Comparison of ENCODE assay signal across 16 cellular contexts in genomic region chr6:128554302-128554701, GRCh38. TPM values are rescaled to one million over a fixed set of nuclear protein-coding genes. Genes with fewer than 3 reads are reported as not detected.
DNase-seq lines count a peak whose midpoint lies in the region; ATAC-seq and TF ChIP-seq lines count a peak whose summit lies in the region.
"Had no signal": no experiment of that assay in that cellular context is flagged by ENCODE, and none has a peak within 500 bp of the region (broad histone marks: within the 10 kb centered on the region; RNA-seq: fewer than 3 reads in every experiment).

No MANE protein-coding gene starts in this region.

- no peak overlapping the region for H3K4me3 ChIP-seq in Jurkat, Clone E6-1 (ENCODE audit: low read length)
- H3K4me3 ChIP-seq in cardiac fibroblast (replicated peaks in 1 of 2; ENCODE audit: low read depth in 2 of 2, low read length in 2 of 2) (no peak overlapping the region), prostate gland (no peak overlapping the region)
- H3K4me3 ChIP-seq: coronary artery, GM23338 had no signal

- no peaks in the 10 kb centered on the region for H3K36me3 ChIP-seq in prostate gland

- no peaks in the 10 kb centered on the region for H3K27me3 ChIP-seq in prostate gland (replicated peaks; ENCODE audit: insufficient read depth)

- TF ChIP-seq CTCF in 22Rv1 (IDR thresholded peaks at IDR 0.05): peak; percentile 14; the same call in 1 of the 2 replicates
- peak; percentile 27 for TF ChIP-seq CTCF in cardiac fibroblast (IDR thresholded peaks at IDR 0.05; ENCODE audit: low read depth, low read length)
- TF ChIP-seq CTCF in prostate gland (IDR thresholded peaks at IDR 0.05): peak in 1 of 4 experiments; percentile 41

- peak; percentile 30 for DNase-seq in Jurkat, Clone E6-1 (ENCODE audit: low read depth, low spot score)
- DNase-seq in cardiac fibroblast (ENCODE audit: low read depth in 2 of 2): peak; percentile 37 to 52
- no peak for DNase-seq in left lobe of liver (ENCODE audit: low spot score)
- no peak for DNase-seq in prostate gland (ENCODE audit: low spot score)
- DNase-seq in sciatic nerve (ENCODE audit: low spot score): no peak
- DNase-seq: activated CD4-positive, CD25-positive, alpha-beta regulatory T cell treated with anti-CD3 and anti-CD28 coated beads, Interleukin-2, amount 50 U/mL, for 72 hours; activated effector memory CD4-positive, alpha-beta T cell treated with Interleukin-2 at 50 U/mL for 16 hours; naive B cell; NCI-H226; stimulated activated naive CD8-positive, alpha-beta T cell treated with anti-CD3 and anti-CD28 coated beads, Interleukin-15, Interleukin-2, amounts not matched to agents 100 U/mL and 50 U/mL, for 24 hours had no signal

- ATAC-seq in left lobe of liver (peak; percentile 79), GM21786 (IDR thresholded peaks at IDR 0.05; ENCODE audit: unreplicated experiment) (no peak), GM21526 (IDR thresholded peaks at IDR 0.05; ENCODE audit: low FRiP score, unreplicated experiment) (no peak), sciatic nerve (no peak)
- ATAC-seq: GM23338; stimulated activated naive CD8-positive, alpha-beta T cell treated with anti-CD3 and anti-CD28 coated beads, Interleukin-15, Interleukin-2, amounts not matched to agents 100 U/mL and 50 U/mL, for 24 hours had no signal

- no peak overlapping the region for H3K27ac ChIP-seq in 22Rv1
- no peak overlapping the region for H3K27ac ChIP-seq in prostate gland
- H3K27ac ChIP-seq: coronary artery, KMS-11 had no signal

- no peak for TF ChIP-seq POLR2A in prostate gland (IDR thresholded peaks at IDR 0.05)

- intact Hi-C loops in prostate gland (cut with DNase I): no loop called here
- intact Hi-C loops in sciatic nerve (cut with DNase I): no loop called here

- H3K9me3 ChIP-seq in prostate gland: no peaks in the 10 kb centered on the region

- no peaks in the 10 kb centered on the region for H3K4me1 ChIP-seq in prostate gland (replicated peaks)

- WGBS in prostate gland: 51% methylated on average over 2 of the region's 2 CpGs

RNA-seq across cellular contexts. Expression of gene PTPRK, which starts 33.9 kb away (rescaled TPM):
- 2.9 TPM for polyA plus RNA-seq in Jurkat, Clone E6-1 (2012; ENCODE audit: insufficient read depth, insufficient read length)
- total RNA-seq in left lobe of liver: 38.2 TPM
- 10 to 100 TPM; 32.0 to 64.6 TPM for total RNA-seq in prostate gland
- 25.9 TPM for total RNA-seq in sciatic nerve

Comparison
In these comparisons a context has a peak if more than half of its experiments do, and no peak if none do; other contexts are left out.
1. DNase-seq: peak in Jurkat, Clone E6-1 (single experiment) and cardiac fibroblast (2 of 2); none in left lobe of liver (single experiment), prostate gland (single experiment) and sciatic nerve (single experiment).